In the genomic region with DNA sequence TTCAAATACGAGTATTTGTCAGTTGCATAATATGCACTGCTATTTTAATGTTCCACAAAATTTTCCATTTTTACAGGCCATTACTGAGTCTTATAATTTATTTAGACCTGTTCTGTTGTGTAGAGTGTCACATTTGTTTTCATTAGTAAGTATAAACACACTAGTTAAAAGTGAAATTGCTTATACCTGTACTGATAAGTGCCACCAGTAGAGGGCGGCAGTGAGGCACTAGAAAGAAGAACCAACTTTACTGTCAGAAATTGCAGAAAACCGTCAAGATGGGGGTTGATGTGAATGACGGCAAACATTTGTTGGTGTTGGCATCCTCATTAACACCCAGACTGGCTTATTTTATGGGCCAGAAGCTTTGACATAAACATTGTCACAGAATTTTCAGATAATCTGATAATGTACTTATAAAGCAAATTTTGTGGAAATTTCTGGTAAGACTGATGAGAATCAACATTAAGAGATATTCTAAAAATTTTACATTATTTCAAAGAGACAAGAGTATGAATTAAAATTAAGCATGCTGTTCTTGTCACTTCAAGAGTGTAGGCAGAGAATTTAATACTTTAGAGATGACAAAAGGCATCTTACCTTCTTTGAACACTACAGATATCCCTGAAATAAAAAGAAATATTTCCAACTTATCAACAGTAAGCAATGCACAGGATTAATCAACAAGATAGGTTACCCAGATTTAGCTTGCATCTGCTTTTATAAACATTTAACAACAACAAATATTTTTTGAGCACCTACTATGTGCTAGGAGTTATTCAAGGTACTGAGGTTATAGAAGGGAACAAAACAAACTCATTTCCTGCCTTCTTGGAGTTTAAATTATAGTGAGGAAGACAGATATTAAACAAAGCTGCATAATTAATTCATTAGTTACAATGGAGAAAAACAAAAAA, we compare ENCODE assay signal across 7 cellular contexts. TPM values are rescaled to one million over a fixed set of nuclear protein-coding genes. Genes with fewer than 3 reads are reported as not detected.
DNase-seq lines count a peak whose midpoint lies in the region; ATAC-seq, FAIRE-seq and TF ChIP-seq lines count a peak whose summit lies in the region.

No MANE protein-coding gene starts in this region.

- intact Hi-C loops in body of pancreas (cut with DNase I) = no loop called here

- H3K27me3 ChIP-seq in body of pancreas = no peaks in the 10 kb centered on the region

- H3K9me3 ChIP-seq in body of pancreas = no peaks in the 10 kb centered on the region

- H3K4me1 ChIP-seq in body of pancreas = no peaks in the 10 kb centered on the region

- no peaks in the 10 kb centered on the region for H3K36me3 ChIP-seq in body of pancreas (replicated peaks in 1 of 2; ENCODE audit: insufficient read depth in 1 of 2, low read depth in 2 of 2)

- ATAC-seq in body of pancreas (peak; percentile 40), GM21737 (IDR thresholded peaks at IDR 0.05; ENCODE audit: unreplicated experiment) (no peak)

- H3K4me3 ChIP-seq in GM12875 (ENCODE audit: low read depth, low read length) (no peak overlapping the region), body of pancreas (no peak overlapping the region)

- peak; percentile 70 for FAIRE-seq in TTC549 (lab: Jason Lieb, UNC)

- H3K27ac ChIP-seq in body of pancreas = no peak overlapping the region

- 18 to 24% methylated on average over 4 of the region's 4 CpGs for WGBS in body of pancreas, 2 donors

- no peak for TF ChIP-seq POLR2A in body of pancreas (IDR thresholded peaks at IDR 0.05)

- TF ChIP-seq CTCF in GM12875 (IDR thresholded peaks at IDR 0.05; ENCODE audit: borderline replicate concordance, insufficient read depth, low read depth, low read length) (peak; percentile 61; the same call in 1 of the 2 replicates), body of pancreas (IDR thresholded peaks at IDR 0.05) (peak; percentile 57 to 85 (median 70))

- DNase-seq in NAMALWA (ENCODE audit: low spot score) (peak; percentile 85), body of pancreas (peak; percentile 52 to 76 (median 72)), iris pigment epithelial cell (ENCODE audit: low read depth) (peak; percentile 61)
- DNase-seq in stimulated activated CD4-positive, alpha-beta T cell treated with anti-CD3 and anti-CD28 coated beads, Interleukin-1b, Interleukin-23, amount 100 ng/mL, for 1 hour (ENCODE audit: low read depth in 2 of 2) = peak; percentile 55 to 61

RNA-seq across cellular contexts. Expression of gene ALPK1, which starts 24.9 kb away (rescaled TPM):
- total RNA-seq in body of pancreas = 10 to 100 TPM; 14.8 to 26.7 TPM

RNA-seq across cellular contexts. Expression of gene TIFA, which starts 36.3 kb away (rescaled TPM):
- total RNA-seq in body of pancreas = 10 to 100 TPM in 1 of 2 donors, 1 to 10 TPM in 1; 5.9 to 13.0 TPM
